ENCODE assay signal across 13 cellular contexts in the genomic region with DNA sequence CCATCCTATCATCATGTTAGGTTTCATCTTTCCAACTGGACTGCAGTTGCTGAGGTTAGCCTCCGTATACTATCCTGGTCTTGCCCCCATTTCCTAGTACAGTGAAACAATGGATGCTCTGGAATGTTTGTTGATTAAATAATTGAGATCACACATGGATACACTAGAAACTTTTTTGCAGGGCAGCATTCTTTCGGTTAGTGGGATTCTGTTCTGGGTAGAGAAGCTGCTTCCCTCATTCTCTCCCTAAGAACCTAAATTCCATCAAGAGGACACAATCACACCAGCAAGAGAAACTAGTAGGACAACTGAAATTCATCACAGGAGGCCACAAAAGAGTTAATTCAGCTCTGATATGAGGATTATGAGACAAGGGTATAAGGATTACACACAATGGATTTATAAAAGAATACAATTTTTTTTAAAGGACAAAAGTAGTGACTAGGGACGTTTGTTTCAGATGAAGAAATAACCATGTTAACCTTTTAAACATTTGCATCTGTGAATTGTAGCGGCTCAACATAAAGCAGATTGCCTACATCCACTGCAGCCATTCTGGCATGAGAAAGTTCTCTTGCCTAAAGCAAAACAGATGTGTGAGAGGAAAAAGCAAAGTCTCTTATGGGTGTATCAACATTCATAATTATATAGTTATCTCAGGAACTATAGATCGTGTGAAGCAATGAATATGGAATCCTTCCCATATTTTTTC.
"Had no signal": no experiment of that assay in that cellular context is flagged by ENCODE, and none has a peak within 500 bp of the region (broad histone marks: within the 10 kb centered on the region; RNA-seq: fewer than 3 reads in every experiment).

No MANE protein-coding gene starts in this region.

- H3K36me3 Mint-ChIP-seq: activated CD4-positive, alpha-beta memory T cell treated with anti-CD3 and anti-CD28 coated beads for 36 hours; activated naive CD8-positive, alpha-beta T cell treated with anti-CD3 and anti-CD28 coated beads for 36 hours had no signal

- H3K27ac Mint-ChIP-seq: activated CD4-positive, alpha-beta memory T cell treated with anti-CD3 and anti-CD28 coated beads for 36 hours; activated naive CD8-positive, alpha-beta T cell treated with anti-CD3 and anti-CD28 coated beads for 36 hours; activated T-cell treated with anti-CD3 and anti-CD28 coated beads, Interleukin-2, amount 50 U/mL, for 72 hours; naive thymus-derived CD4-positive, alpha-beta T cell; T-helper 2 cell treated with Interferon-gamma antibody and Interleukin-4, amounts not matched to agents 5 μg/mL and 100 μg/mL, for 36 hours had no signal

- H3K9me3 Mint-ChIP-seq: activated CD4-positive, alpha-beta memory T cell treated with anti-CD3 and anti-CD28 coated beads for 36 hours; activated naive CD8-positive, alpha-beta T cell treated with anti-CD3 and anti-CD28 coated beads for 36 hours; activated T-cell treated with anti-CD3 and anti-CD28 coated beads, Interleukin-2, amount 50 U/mL, for 72 hours; naive thymus-derived CD4-positive, alpha-beta T cell; T-helper 2 cell treated with Interferon-gamma antibody and Interleukin-4, amounts not matched to agents 5 μg/mL and 100 μg/mL, for 36 hours had no signal

- H3K4me3 ChIP-seq: prostate gland, right lobe of liver had no signal

- ATAC-seq: activated T-cell treated with anti-CD3 and anti-CD28 coated beads, Interleukin-2, amount 50 U/mL, for 72 hours; naive thymus-derived CD4-positive, alpha-beta T cell; right lobe of liver had no signal

- H3K4me3 Mint-ChIP-seq: activated CD4-positive, alpha-beta memory T cell treated with anti-CD3 and anti-CD28 coated beads for 36 hours; activated naive CD8-positive, alpha-beta T cell treated with anti-CD3 and anti-CD28 coated beads for 36 hours; activated T-cell treated with anti-CD3 and anti-CD28 coated beads, Interleukin-2, amount 50 U/mL, for 72 hours; naive thymus-derived CD4-positive, alpha-beta T cell; T-helper 2 cell treated with Interferon-gamma antibody and Interleukin-4, amounts not matched to agents 5 μg/mL and 100 μg/mL, for 36 hours had no signal

- DNase-seq: activated CD4-positive, alpha-beta memory T cell treated with anti-CD3 and anti-CD28 coated beads for 36 hours; activated gamma-delta T cell treated with Interleukin-2 at 50 U/mL for 16 hours; activated naive CD8-positive, alpha-beta T cell treated with anti-CD3 and anti-CD28 coated beads for 36 hours; activated T-cell treated with anti-CD3 and anti-CD28 coated beads, Interleukin-2, amount 50 U/mL, for 72 hours; aorta; effector CD4-positive, alpha-beta T cell; naive thymus-derived CD4-positive, alpha-beta T cell; occipital lobe; right lobe of liver; stimulated activated CD4-positive, alpha-beta T cell treated with anti-CD3 and anti-CD28 coated beads, Interleukin-12 subunit alpha, Interleukin-12 subunit beta, amount 100 ng/mL, for 4 hours; stimulated activated naive CD4-positive, alpha-beta T cell had no signal

- H3K4me1 Mint-ChIP-seq: activated naive CD8-positive, alpha-beta T cell treated with anti-CD3 and anti-CD28 coated beads for 36 hours had no signal

- H3K27me3 Mint-ChIP-seq: activated CD4-positive, alpha-beta memory T cell treated with anti-CD3 and anti-CD28 coated beads for 36 hours; activated naive CD8-positive, alpha-beta T cell treated with anti-CD3 and anti-CD28 coated beads for 36 hours; naive thymus-derived CD4-positive, alpha-beta T cell had no signal
